ENCODE assay signal across 1 cellular context in the genomic region with DNA sequence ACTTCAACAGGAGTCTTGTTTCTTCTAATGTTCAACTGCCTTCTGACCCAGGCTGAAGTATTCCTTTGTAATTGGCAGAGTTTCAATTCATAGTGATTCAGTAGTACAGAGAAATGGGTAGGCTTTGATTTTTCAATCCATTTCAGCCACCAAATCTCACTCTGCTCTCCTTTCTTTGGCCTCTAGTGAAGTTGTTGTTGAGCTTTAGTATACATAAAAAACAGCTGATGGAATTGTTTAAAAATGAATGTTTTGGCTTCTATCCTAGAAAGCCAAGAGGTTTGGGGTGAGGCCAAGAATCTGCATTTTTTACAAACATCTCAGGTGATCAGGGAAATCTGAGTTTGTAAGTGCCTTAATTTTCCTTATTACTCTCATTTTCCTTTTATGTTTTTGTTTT.
TF ChIP-seq lines count a peak whose summit lies in the region.

No MANE protein-coding gene starts in this region.

TF ChIP-seq in SK-N-SH, 30 proteins besides CTCF, POLR2A, EP300 and RAD21 (continued from another document):
- TF ChIP-seq, protein P1, sequence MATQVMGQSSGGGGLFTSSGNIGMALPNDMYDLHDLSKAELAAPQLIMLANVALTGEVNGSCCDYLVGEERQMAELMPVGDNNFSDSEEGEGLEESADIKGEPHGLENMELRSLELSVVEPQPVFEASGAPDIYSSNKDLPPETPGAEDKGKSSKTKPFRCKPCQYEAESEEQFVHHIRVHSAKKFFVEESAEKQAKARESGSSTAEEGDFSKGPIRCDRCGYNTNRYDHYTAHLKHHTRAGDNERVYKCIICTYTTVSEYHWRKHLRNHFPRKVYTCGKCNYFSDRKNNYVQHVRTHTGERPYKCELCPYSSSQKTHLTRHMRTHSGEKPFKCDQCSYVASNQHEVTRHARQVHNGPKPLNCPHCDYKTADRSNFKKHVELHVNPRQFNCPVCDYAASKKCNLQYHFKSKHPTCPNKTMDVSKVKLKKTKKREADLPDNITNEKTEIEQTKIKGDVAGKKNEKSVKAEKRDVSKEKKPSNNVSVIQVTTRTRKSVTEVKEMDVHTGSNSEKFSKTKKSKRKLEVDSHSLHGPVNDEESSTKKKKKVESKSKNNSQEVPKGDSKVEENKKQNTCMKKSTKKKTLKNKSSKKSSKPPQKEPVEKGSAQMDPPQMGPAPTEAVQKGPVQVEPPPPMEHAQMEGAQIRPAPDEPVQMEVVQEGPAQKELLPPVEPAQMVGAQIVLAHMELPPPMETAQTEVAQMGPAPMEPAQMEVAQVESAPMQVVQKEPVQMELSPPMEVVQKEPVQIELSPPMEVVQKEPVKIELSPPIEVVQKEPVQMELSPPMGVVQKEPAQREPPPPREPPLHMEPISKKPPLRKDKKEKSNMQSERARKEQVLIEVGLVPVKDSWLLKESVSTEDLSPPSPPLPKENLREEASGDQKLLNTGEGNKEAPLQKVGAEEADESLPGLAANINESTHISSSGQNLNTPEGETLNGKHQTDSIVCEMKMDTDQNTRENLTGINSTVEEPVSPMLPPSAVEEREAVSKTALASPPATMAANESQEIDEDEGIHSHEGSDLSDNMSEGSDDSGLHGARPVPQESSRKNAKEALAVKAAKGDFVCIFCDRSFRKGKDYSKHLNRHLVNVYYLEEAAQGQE (IDR thresholded peaks at IDR 0.05; ENCODE audit: low read depth, low read length), result no peak
- TF ChIP-seq, protein P2, sequence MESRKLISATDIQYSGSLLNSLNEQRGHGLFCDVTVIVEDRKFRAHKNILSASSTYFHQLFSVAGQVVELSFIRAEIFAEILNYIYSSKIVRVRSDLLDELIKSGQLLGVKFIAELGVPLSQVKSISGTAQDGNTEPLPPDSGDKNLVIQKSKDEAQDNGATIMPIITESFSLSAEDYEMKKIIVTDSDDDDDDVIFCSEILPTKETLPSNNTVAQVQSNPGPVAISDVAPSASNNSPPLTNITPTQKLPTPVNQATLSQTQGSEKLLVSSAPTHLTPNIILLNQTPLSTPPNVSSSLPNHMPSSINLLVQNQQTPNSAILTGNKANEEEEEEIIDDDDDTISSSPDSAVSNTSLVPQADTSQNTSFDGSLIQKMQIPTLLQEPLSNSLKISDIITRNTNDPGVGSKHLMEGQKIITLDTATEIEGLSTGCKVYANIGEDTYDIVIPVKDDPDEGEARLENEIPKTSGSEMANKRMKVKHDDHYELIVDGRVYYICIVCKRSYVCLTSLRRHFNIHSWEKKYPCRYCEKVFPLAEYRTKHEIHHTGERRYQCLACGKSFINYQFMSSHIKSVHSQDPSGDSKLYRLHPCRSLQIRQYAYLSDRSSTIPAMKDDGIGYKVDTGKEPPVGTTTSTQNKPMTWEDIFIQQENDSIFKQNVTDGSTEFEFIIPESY (IDR thresholded peaks at IDR 0.05; ENCODE audit: borderline replicate concordance, low read depth), result no peak
